ENCODE assay signal across 21 cellular contexts in genomic region chr9:136623849-136624183, GRCh38. TPM values are rescaled to one million over a fixed set of nuclear protein-coding genes. Genes with fewer than 3 reads are reported as not detected.
A peak's percentile ranks its signal among the peaks of the same experiment; 100 is the strongest.
DNase-seq lines count a peak whose midpoint lies in the region; ATAC-seq, FAIRE-seq and TF ChIP-seq lines count a peak whose summit lies in the region.
"Had no signal": no experiment of that assay in that cellular context is flagged by ENCODE, and none has a peak within 500 bp of the region (broad histone marks: within the 10 kb centered on the region; RNA-seq: fewer than 3 reads in every experiment).

No MANE protein-coding gene starts in this region.

- CTCF ChIA-PET in A549 (lab: Yijun Ruan, JAX) (interaction anchor here (0.6 to 10.1 kb wide), 21 partner anchors 9 to 136 kb away, joined by 3 to 776 read pairs (median 6); no protein-coding TSS in a partner anchor), HEK293T (lab: Yijun Ruan, JAX) (no interaction called here)

- DNase-seq in A549 (ENCODE audit: low read depth in 1 of 2, low spot score in 1 of 2) (no peak), DND-41 (peak; percentile 79), NCI-H69 (lab: John Stamatoyannopoulos, UW) (peak; percentile 57), HEK293T (ENCODE audit: extremely low spot score) (no peak), COLO829 (ENCODE audit: low spot score) (no peak), MG63 (no peak)
- no peak for DNase-seq in effector memory CD8-positive, alpha-beta T cell
- DNase-seq: activated CD4-positive, alpha-beta T cell treated with anti-CD3 and anti-CD28 coated beads, Interleukin-2, amount 50 U/mL, for 4 hours; activated naive CD8-positive, alpha-beta T cell treated with anti-CD3 and anti-CD28 coated beads, Interleukin-2, amount 50 U/mL, for 24 hours; activated T-cell treated with anti-CD3 and anti-CD28 coated beads, Interleukin-2, amount 50 U/mL, for 72 hours; AML-193; caudate nucleus; DMS53; foreskin melanocyte; KBM-7; NCI-H1930; SHP77 treated with DMSO at 0.1 percent for 48 hours; upper lobe of right lung had no signal

- no peaks in the 10 kb centered on the region for H3K27me3 ChIP-seq in DND-41 (ENCODE audit: insufficient read depth, low read length, poor library complexity)
- no peaks in the 10 kb centered on the region for H3K27me3 ChIP-seq in MG63
- H3K27me3 ChIP-seq: upper lobe of right lung had no signal

- H3K4me1 Mint-ChIP-seq in effector memory CD8-positive, alpha-beta T cell (ENCODE audit: low read depth in 2 of 2), result peaks cover 9 to 12% of the 10 kb centered on the region in 2 donors

- no peak overlapping the region for H3K27ac Mint-ChIP-seq in effector memory CD8-positive, alpha-beta T cell
- H3K27ac Mint-ChIP-seq: activated naive CD8-positive, alpha-beta T cell treated with anti-CD3 and anti-CD28 coated beads, Interleukin-2, amount 50 U/mL, for 24 hours; activated T-cell treated with anti-CD3 and anti-CD28 coated beads, Interleukin-2, amount 50 U/mL, for 72 hours had no signal

- no peak for ATAC-seq in A549
- ATAC-seq in DND-41 (ENCODE audit: insufficient read depth, low read depth), result peak; percentile 57
- ATAC-seq in esophagus mucosa, result peak; percentile 78
- no peak for ATAC-seq in effector memory CD8-positive, alpha-beta T cell (replicated peaks)
- ATAC-seq: activated naive CD8-positive, alpha-beta T cell treated with anti-CD3 and anti-CD28 coated beads, Interleukin-2, amount 50 U/mL, for 24 hours; activated T-cell treated with anti-CD3 and anti-CD28 coated beads, Interleukin-2, amount 50 U/mL, for 72 hours; stimulated activated memory B cell treated with anti-CD40 and anti-IgM and Interleukin-4, amounts not matched to agents 10 μg/mL and 1 μg/mL and 100 μg/mL, for 72 hours; upper lobe of right lung had no signal

- H3K36me3 ChIP-seq in DND-41 (ENCODE audit: insufficient read depth, low read length), result no peaks in the 10 kb centered on the region
- H3K36me3 ChIP-seq in MG63, result no peaks in the 10 kb centered on the region
- H3K36me3 ChIP-seq: upper lobe of right lung had no signal

- no peak for TF ChIP-seq POLR2A in A549 (IDR thresholded peaks at IDR 0.05; ENCODE audit: low read length)

- peak overlapping the region; percentile 10 to 68; a peak in 5 of 6 replicates for H3K27ac ChIP-seq in A549
- peak overlapping the region; percentile 93 for H3K27ac ChIP-seq in DND-41 (ENCODE audit: low read length)
- H3K27ac ChIP-seq: upper lobe of right lung had no signal

- H2AFZ ChIP-seq in DND-41 (ENCODE audit: low read depth, low read length), result no peak overlapping the region

- H3K9ac ChIP-seq in DND-41 (ENCODE audit: low read depth, low read length), result peak overlapping the region; percentile 62

- peaks cover 40% of the 10 kb centered on the region for H3K4me1 ChIP-seq in A549
- H3K4me1 ChIP-seq in DND-41 (ENCODE audit: insufficient read depth, low read length), result peaks cover 81% of the 10 kb centered on the region

- peaks cover 4% of the 10 kb centered on the region for H3K79me2 ChIP-seq in DND-41 (ENCODE audit: insufficient read depth, low read length)

- TF ChIP-seq RAD21 in A549 (conservative IDR thresholded peaks at IDR 0.05 in 1 of 2, IDR thresholded peaks at IDR 0.05 in 1 of 2), result no peak

- FAIRE-seq in A549 (lab: Jason Lieb, UNC), result no peak

- H3K4me3 ChIP-seq in A549 (no peak overlapping the region), DND-41 (ENCODE audit: low read depth in 1 of 2, low read length in 2 of 2) (peak overlapping the region in 1 of 2 experiments; percentile 36; a peak in 1 of 4 replicates), MG63 (no peak overlapping the region)
- H3K4me3 ChIP-seq: upper lobe of right lung had no signal

- no peak for TF ChIP-seq EP300 in A549 (IDR thresholded peaks at IDR 0.05)

- no peaks in the 10 kb centered on the region for H3K9me3 ChIP-seq in A549
- no peaks in the 10 kb centered on the region for H3K9me3 ChIP-seq in DND-41 (ENCODE audit: insufficient read depth, low read length, severe bottlenecking)
- no peaks in the 10 kb centered on the region for H3K9me3 ChIP-seq in MG63
- H3K9me3 ChIP-seq: upper lobe of right lung had no signal

- peaks cover 0 to 36% of the 10 kb centered on the region in 2 donors for H3K27me3 Mint-ChIP-seq in effector memory CD8-positive, alpha-beta T cell

- H3K4me2 ChIP-seq in A549, result no peak overlapping the region
- H3K4me2 ChIP-seq in DND-41 (ENCODE audit: insufficient read depth, low read length), result peak overlapping the region; percentile 33

- H3K4me3 Mint-ChIP-seq in effector memory CD8-positive, alpha-beta T cell, result no peak overlapping the region
- H3K4me3 Mint-ChIP-seq: activated naive CD8-positive, alpha-beta T cell treated with anti-CD3 and anti-CD28 coated beads, Interleukin-2, amount 50 U/mL, for 24 hours; activated T-cell treated with anti-CD3 and anti-CD28 coated beads, Interleukin-2, amount 50 U/mL, for 72 hours; neural crest cell; stimulated activated memory B cell treated with anti-CD40 and anti-IgM and Interleukin-4, amounts not matched to agents 10 μg/mL and 1 μg/mL and 100 μg/mL, for 72 hours had no signal

- POLR2A ChIA-PET in A549 (lab: Yijun Ruan, JAX), result no interaction called here
- POLR2A ChIA-PET in HEK293T (lab: Yijun Ruan, JAX), result interaction anchor here (0.7 kb wide), 1 partner anchor 11 kb away, joined by 3 read pairs; no protein-coding TSS in a partner anchor

- 80% methylated on average over 13 of the region's 13 CpGs for WGBS in A549 (ENCODE audit: missing lambda C conversion rate)

- TF ChIP-seq CTCF in A549 (IDR thresholded peaks at IDR 0.05) (no peak), DND-41 (IDR thresholded peaks at IDR 0.05; ENCODE audit: borderline replicate concordance, extremely low read depth, low read length, poor library complexity, severe bottlenecking) (no peak)

- peaks cover 4% of the 10 kb centered on the region for H3K36me3 Mint-ChIP-seq in effector memory CD8-positive, alpha-beta T cell (ENCODE audit: insufficient read depth)
- H3K36me3 Mint-ChIP-seq: stimulated activated memory B cell treated with anti-CD40 and anti-IgM and Interleukin-4, amounts not matched to agents 10 μg/mL and 1 μg/mL and 100 μg/mL, for 72 hours had no signal

- no peaks in the 10 kb centered on the region for H3K9me3 Mint-ChIP-seq in effector memory CD8-positive, alpha-beta T cell
- H3K9me3 Mint-ChIP-seq: activated naive CD8-positive, alpha-beta T cell treated with anti-CD3 and anti-CD28 coated beads, Interleukin-2, amount 50 U/mL, for 24 hours; activated T-cell treated with anti-CD3 and anti-CD28 coated beads, Interleukin-2, amount 50 U/mL, for 72 hours; neural crest cell; stimulated activated memory B cell treated with anti-CD40 and anti-IgM and Interleukin-4, amounts not matched to agents 10 μg/mL and 1 μg/mL and 100 μg/mL, for 72 hours had no signal

- H4K20me1 ChIP-seq in DND-41 (ENCODE audit: insufficient read depth, low read length), result no peaks in the 10 kb centered on the region

TF ChIP-seq in A549, 52 proteins besides CTCF, POLR2A, EP300 and RAD21:
- TF ChIP-seq EHMT2 (IDR thresholded peaks at IDR 0.05; ENCODE audit: low read depth) (no peak), FOSB (CRISPR knock-in tag; IDR thresholded peaks at IDR 0.05) (no peak), SMC3 (IDR thresholded peaks at IDR 0.05) (no peak), CHD2 (IDR thresholded peaks at IDR 0.05; ENCODE audit: low read length, partially characterized antibody) (no peak), CEBPB (IDR thresholded peaks at IDR 0.05) (no peak), RARB (CRISPR knock-in tag; IDR thresholded peaks at IDR 0.05) (no peak), GATA3 (IDR thresholded peaks at IDR 0.05; ENCODE audit: borderline replicate concordance) (no peak), CHD4 (IDR thresholded peaks at IDR 0.05; ENCODE audit: borderline replicate concordance) (no peak), KDM5A (IDR thresholded peaks at IDR 0.05) (no peak), RNF2 (IDR thresholded peaks at IDR 0.05; ENCODE audit: borderline replicate concordance, low read depth) (no peak), TP53 (CRISPR knock-in tag; IDR thresholded peaks at IDR 0.05) (no peak)

TF ChIP-seq in HEK293T, 16 proteins besides CTCF, POLR2A, EP300 and RAD21:
- TF ChIP-seq SUZ12 (IDR thresholded peaks at IDR 0.05) (no peak), L3MBTL2 (conservative IDR thresholded peaks at IDR 0.05) (no peak), FOXM1 (IDR thresholded peaks at IDR 0.05; ENCODE audit: borderline replicate concordance) (no peak), PKNOX1 (IDR thresholded peaks at IDR 0.05) (no peak), ARNT (IDR thresholded peaks at IDR 0.05) (no peak), ELF4 (IDR thresholded peaks at IDR 0.05) (no peak), TARDBP (IDR thresholded peaks at IDR 0.05) (no peak), SP1 (IDR thresholded peaks at IDR 0.05) (no peak), HDGF (IDR thresholded peaks at IDR 0.05; ENCODE audit: borderline replicate concordance) (no peak), CTBP1 (IDR thresholded peaks at IDR 0.05; ENCODE audit: borderline replicate concordance) (no peak), FOXA1 (IDR thresholded peaks at IDR 0.05) (no peak), LEF1 (IDR thresholded peaks at IDR 0.05; ENCODE audit: borderline replicate concordance) (no peak), FOXK2 (IDR thresholded peaks at IDR 0.05) (no peak)

RNA-seq across cellular contexts. Expression of gene EGFL7, which starts 38.9 kb away (rescaled TPM):
- polyA plus RNA-seq in A549 (2011; rRNA removed) (15.3 and 19.9 TPM in 2 replicates), A549 (2017; fragmentation: RNase III; extraction: RNeasy Plus Mini Kit Qiagen cat#74134 plus additional on column Dnase treatment) (28.9 to 34.4 TPM (median 32.3 TPM) in 3 replicates)
- polyA plus RNA-seq in A549 (2012; cell fraction: cytosol; rRNA removed), result 49.6 and 71.8 TPM in 2 replicates
- polyA plus RNA-seq in A549 (2012; cell fraction: nucleus; rRNA removed), result 70.7 and 117 TPM in 2 replicates
- polyA minus RNA-seq in A549 (2011; rRNA and poly(A)+ RNA removed), result 3.1 and 5.9 TPM in 2 replicates
- 13.0 TPM for total RNA-seq in esophagus mucosa
- total RNA-seq in MG63 (2014; rRNA removed; shearing (Covaris generic); ENCODE audit: low replicate concordance), result 24.5 and 25.9 TPM in 2 replicates

Comparison
In these comparisons a context has a peak if more than half of its experiments do, and no peak if none do; other contexts are left out.
1. ATAC-seq: peak in DND-41 (single experiment) and esophagus mucosa (single experiment); none in A549 (0 of 2) and effector memory CD8-positive, alpha-beta T cell (single experiment).
2. DNase-seq: peak in DND-41 (single experiment) and NCI-H69 (single experiment); none in A549 (0 of 2), effector memory CD8-positive, alpha-beta T cell (0 of 3), HEK293T (single experiment), COLO829 (single experiment) and MG63 (single experiment).